Comparison of ENCODE assay signal across 9 cellular contexts in genomic region chr19:4971816-4972495, GRCh38. TPM values are rescaled to one million over a fixed set of nuclear protein-coding genes. Genes with fewer than 3 reads are reported as not detected.
DNase-seq lines count a peak whose midpoint lies in the region; ATAC-seq and TF ChIP-seq lines count a peak whose summit lies in the region.
"Had no signal": no experiment of that assay in that cellular context is flagged by ENCODE, and none has a peak within 500 bp of the region (broad histone marks: within the 10 kb centered on the region; RNA-seq: fewer than 3 reads in every experiment).

No MANE protein-coding gene starts in this region.

- H3K27me3 Mint-ChIP-seq in CD8-positive, alpha-beta T cell (ENCODE audit: low read depth), result no peaks in the 10 kb centered on the region

- peaks cover 11% of the 10 kb centered on the region for H3K36me3 Mint-ChIP-seq in CD8-positive, alpha-beta T cell

- H3K9me3 Mint-ChIP-seq in CD8-positive, alpha-beta T cell, result no peaks in the 10 kb centered on the region

- ATAC-seq in CD8-positive, alpha-beta T cell, result no peak
- ATAC-seq in HG03108 (IDR thresholded peaks at IDR 0.05; ENCODE audit: unreplicated experiment), result no peak

- H3K9me3 ChIP-seq in CD8-positive, alpha-beta T cell (ENCODE audit: low read length), result no peaks in the 10 kb centered on the region
- no peaks in the 10 kb centered on the region for H3K9me3 ChIP-seq in OCI-LY7 (ENCODE audit: low read length)
- H3K9me3 ChIP-seq in parathyroid adenoma (ENCODE audit: control insufficient read depth, low read length), result no peaks in the 10 kb centered on the region

- no peak for TF ChIP-seq CTCF in CD8-positive, alpha-beta T cell (IDR thresholded peaks at IDR 0.05)
- TF ChIP-seq CTCF in OCI-LY7 (conservative IDR thresholded peaks at IDR 0.05; ENCODE audit: low read length) (no peak), epithelial cell of esophagus (IDR thresholded peaks at IDR 0.05; ENCODE audit: insufficient read depth, low read depth, low read length, missing control alignments) (no peak), parathyroid adenoma (IDR thresholded peaks at IDR 0.05) (no peak), GM20000 (IDR thresholded peaks at IDR 0.05; ENCODE audit: extremely low read depth, missing control alignments) (no peak)

- H3K4me2 ChIP-seq in OCI-LY7 (ENCODE audit: low read length) (peak overlapping the region; percentile 100), parathyroid adenoma (ENCODE audit: low read length) (peak overlapping the region; percentile 83)

- no peak overlapping the region for H3K27ac Mint-ChIP-seq in CD8-positive, alpha-beta T cell

- H3K79me2 ChIP-seq in OCI-LY7 (ENCODE audit: insufficient read depth, low read depth, low read length) (peaks cover 9% of the 10 kb centered on the region; the same call in 1 of the 2 replicates), parathyroid adenoma (peaks cover 40% of the 10 kb centered on the region)

- no peak overlapping the region for H3K4me3 ChIP-seq in CD8-positive, alpha-beta T cell (ENCODE audit: low read depth, low read length)
- H3K4me3 ChIP-seq in OCI-LY7 (ENCODE audit: low read depth, low read length, poor library complexity, severe bottlenecking) (no peak overlapping the region), epithelial cell of esophagus (ENCODE audit: low read length) (peak overlapping the region; percentile 80), parathyroid adenoma (ENCODE audit: low read depth, low read length) (peak overlapping the region; percentile 45)

- intact Hi-C loops in CD8-positive, alpha-beta T cell (cut with DNase I, micrococcal nuclease), result no loop called here
- intact Hi-C loops in OCI-LY7 (cut with micrococcal nuclease; ENCODE audit: unreplicated experiment), result no loop called here

- peak overlapping the region; percentile 15 for H3K4me3 Mint-ChIP-seq in CD8-positive, alpha-beta T cell

- no peak overlapping the region for H3K27ac ChIP-seq in CD8-positive, alpha-beta T cell (ENCODE audit: low read depth, low read length)
- H3K27ac ChIP-seq in OCI-LY7 (ENCODE audit: low read depth, low read length, poor library complexity, severe bottlenecking), result no peak overlapping the region
- H3K27ac ChIP-seq in parathyroid adenoma, result no peak overlapping the region

- peaks cover 37% of the 10 kb centered on the region for H3K4me1 Mint-ChIP-seq in CD8-positive, alpha-beta T cell (ENCODE audit: low read depth)

- no peak for DNase-seq in CD8-positive, alpha-beta T cell
- DNase-seq in OCI-LY7 (ENCODE audit: low spot score), result no peak
- DNase-seq in epithelial cell of esophagus (ENCODE audit: low read depth), result no peak
- no peak for DNase-seq in GM20000 (ENCODE audit: low spot score)
- no peak for DNase-seq in NAMALWA (ENCODE audit: low spot score)
- no peak for DNase-seq in NCI-H446 (lab: John Stamatoyannopoulos, UW)
- DNase-seq: NCI-H2107 had no signal

- peaks cover 33% of the 10 kb centered on the region for H3K4me1 ChIP-seq in CD8-positive, alpha-beta T cell (ENCODE audit: insufficient read depth, low read length)
- H3K4me1 ChIP-seq in OCI-LY7 (ENCODE audit: insufficient read depth, low read length, poor library complexity, severe bottlenecking) (peaks cover 29% of the 10 kb centered on the region), parathyroid adenoma (peaks cover 25% of the 10 kb centered on the region)

- H3K27me3 ChIP-seq in CD8-positive, alpha-beta T cell (ENCODE audit: insufficient read depth, low read length), result no peaks in the 10 kb centered on the region
- H3K27me3 ChIP-seq in parathyroid adenoma (ENCODE audit: control insufficient read depth, insufficient read depth, low read length), result no peaks in the 10 kb centered on the region

- BruUV-seq in OCI-LY7 (replicated peaks; lab: Mats Ljungman, UMichigan), result no TSS peak

- H3K9me2 ChIP-seq in OCI-LY7 (ENCODE audit: insufficient read depth, low read length), result no peaks in the 10 kb centered on the region

- H2AFZ ChIP-seq in OCI-LY7 (ENCODE audit: low read length) (no peak overlapping the region), parathyroid adenoma (no peak overlapping the region)

- no peak overlapping the region for H3K9ac ChIP-seq in parathyroid adenoma

- no peaks in the 10 kb centered on the region for H3K36me3 ChIP-seq in CD8-positive, alpha-beta T cell (ENCODE audit: insufficient read depth, low read length)
- H3K36me3 ChIP-seq in OCI-LY7 (ENCODE audit: insufficient read depth, low read length) (no peaks in the 10 kb centered on the region), parathyroid adenoma (ENCODE audit: control insufficient read depth, insufficient read depth, low read length) (no peaks in the 10 kb centered on the region)

- POLR2A ChIA-PET in CD8-positive, alpha-beta T cell (lab: Charles Lee), result no interaction called here
- POLR2A ChIA-PET in OCI-LY7 (lab: Charles Lee), result interaction anchor here (0.5 to 0.7 kb wide), 2 partner anchors 14 to 32 kb away, joined by 3 to 4 read pairs; no protein-coding TSS in a partner anchor

- CTCF ChIA-PET in CD8-positive, alpha-beta T cell (lab: Charles Lee), result interaction anchor here (1.1 to 1.8 kb wide), 5 partner anchors 57 to 121 kb away, joined by 3 to 11 read pairs (median 4); no protein-coding TSS in a partner anchor
- CTCF ChIA-PET in OCI-LY7 (lab: Charles Lee; ENCODE audit: unreplicated experiment), result no interaction called here

- H4K20me1 ChIP-seq in OCI-LY7 (ENCODE audit: insufficient read depth, low read length), result no peaks in the 10 kb centered on the region

RNA-seq across cellular contexts. Expression of gene KDM4B, which starts 3.0 kb away (rescaled TPM):
- total RNA-seq in CD8-positive, alpha-beta T cell, result 100 to 1,000 TPM; 111 to 121 TPM
- 14.2 and 24.3 TPM in 2 replicates for total RNA-seq in OCI-LY7 (2014; rRNA removed; shearing (Covaris generic))
- 36.3 and 44.2 TPM in 2 replicates for total RNA-seq in OCI-LY7 (2022)

Comparison
In these comparisons a context has a peak if more than half of its experiments do, and no peak if none do; other contexts are left out.
1. H3K4me3 ChIP-seq: peak in epithelial cell of esophagus (single experiment) and parathyroid adenoma (single experiment); none in CD8-positive, alpha-beta T cell (single experiment) and OCI-LY7 (single experiment).